In genomic region chr13:110289174-110289573, GRCh38 we compare ENCODE assay signal across 24 cellular contexts. TPM values are rescaled to one million over a fixed set of nuclear protein-coding genes. Genes with fewer than 3 reads are reported as not detected.
"Had no signal": no experiment of that assay in that cellular context is flagged by ENCODE, and none has a peak within 500 bp of the region (broad histone marks: within the 10 kb centered on the region; RNA-seq: fewer than 3 reads in every experiment).

No MANE protein-coding gene starts in this region.

- H3K4me3 ChIP-seq: heart right ventricle, mucosa of descending colon, neural progenitor cell, prostate gland, right lobe of liver, spleen, suprapubic skin, thyroid gland, upper lobe of left lung, uterus had no signal

- H3K27ac ChIP-seq: heart right ventricle, neural progenitor cell, parathyroid adenoma, right lobe of liver, suprapubic skin, thyroid gland, upper lobe of left lung had no signal

- H3K4me3 Mint-ChIP-seq: central memory CD8-positive, alpha-beta T cell; dendritic cell treated with granulocyte-macrophage colony-stimulating factor and Interleukin-4, amounts not matched to agents 40 ng/mL and 50 ng/mL, for 4 days; effector memory CD8-positive, alpha-beta T cell; natural killer cell; neural progenitor cell; stimulated activated naive B cell treated with anti-CD40 and anti-IgM and Interleukin-4, amounts not matched to agents 10 μg/mL and 1 μg/mL and 100 μg/mL, for 72 hours had no signal

- H3K9ac ChIP-seq: neural progenitor cell, parathyroid adenoma had no signal

- H3K27me3 ChIP-seq: heart right ventricle, neural progenitor cell, right lobe of liver, spleen, suprapubic skin, thyroid gland, upper lobe of left lung, uterus had no signal

- H3K4me1 ChIP-seq: parathyroid adenoma, prostate gland had no signal

- H3K36me3 Mint-ChIP-seq: natural killer cell; stimulated activated naive B cell treated with anti-CD40 and anti-IgM and Interleukin-4, amounts not matched to agents 10 μg/mL and 1 μg/mL and 100 μg/mL, for 72 hours had no signal

- DNase-seq: effector memory CD8-positive, alpha-beta T cell; erythroblast; heart right ventricle; hypothalamus; kidney glomerular epithelial cell; mammary epithelial cell; mucosa of descending colon; natural killer cell; nucleus accumbens; retina; right lobe of liver; spleen; stimulated activated CD4-positive, alpha-beta T cell treated with anti-CD3 and anti-CD28 coated beads, Interleukin-2, amount 100 ng/mL, for 24 hours; stimulated activated CD4-positive, alpha-beta T cell treated with anti-CD3 and anti-CD28 coated beads, Interleukin-4, amount 100 ng/mL, for 4 hours; stimulated activated naive B cell treated with anti-CD40 and anti-IgM and Interleukin-4, amounts not matched to agents 10 μg/mL and 1 μg/mL and 100 μg/mL, for 72 hours; thyroid gland; upper lobe of left lung; uterus had no signal

- H3K27ac Mint-ChIP-seq: dendritic cell treated with granulocyte-macrophage colony-stimulating factor and Interleukin-4, amounts not matched to agents 40 ng/mL and 50 ng/mL, for 4 days; effector memory CD8-positive, alpha-beta T cell; natural killer cell; neural progenitor cell; stimulated activated naive B cell treated with anti-CD40 and anti-IgM and Interleukin-4, amounts not matched to agents 10 μg/mL and 1 μg/mL and 100 μg/mL, for 72 hours had no signal

- H3K4me1 Mint-ChIP-seq: central memory CD8-positive, alpha-beta T cell; natural killer cell; stimulated activated naive B cell treated with anti-CD40 and anti-IgM and Interleukin-4, amounts not matched to agents 10 μg/mL and 1 μg/mL and 100 μg/mL, for 72 hours had no signal

- H3K9me3 Mint-ChIP-seq: central memory CD8-positive, alpha-beta T cell; dendritic cell treated with granulocyte-macrophage colony-stimulating factor and Interleukin-4, amounts not matched to agents 40 ng/mL and 50 ng/mL, for 4 days; effector memory CD8-positive, alpha-beta T cell; natural killer cell; stimulated activated naive B cell treated with anti-CD40 and anti-IgM and Interleukin-4, amounts not matched to agents 10 μg/mL and 1 μg/mL and 100 μg/mL, for 72 hours had no signal

- H3K36me3 ChIP-seq: neural progenitor cell, prostate gland, right lobe of liver, suprapubic skin, thyroid gland, uterus had no signal

- ATAC-seq: effector memory CD8-positive, alpha-beta T cell; heart right ventricle; mucosa of descending colon; natural killer cell; right lobe of liver; stimulated activated naive B cell treated with anti-CD40 and anti-IgM and Interleukin-4, amounts not matched to agents 10 μg/mL and 1 μg/mL and 100 μg/mL, for 72 hours had no signal

- H3K9me3 ChIP-seq: heart right ventricle, mucosa of descending colon, prostate gland, right lobe of liver, spleen, suprapubic skin, thyroid gland, upper lobe of left lung, uterus had no signal

RNA-seq across cellular contexts. Expression of gene COL4A1, which starts 17.8 kb away (rescaled TPM):
- total RNA-seq: natural killer cell had no signal

RNA-seq across cellular contexts. Expression of gene COL4A2, which starts 17.9 kb away (rescaled TPM):
- total RNA-seq: natural killer cell had no signal
